In genomic region chr19:8093740-8094139, GRCh38 we compare ENCODE assay signal across 1 cellular context.
TF ChIP-seq lines count a peak whose summit lies in the region.

No MANE protein-coding gene starts in this region.

TF ChIP-seq in IMR-90, 13 proteins besides CTCF, POLR2A, EP300 and RAD21 (continued from another document):
- TF ChIP-seq ELK1 (IDR thresholded peaks at IDR 0.05; ENCODE audit: borderline replicate concordance, low read depth, low read length) (no peak), NFE2L2 (IDR thresholded peaks at IDR 0.05; ENCODE audit: low read depth, low read length) (no peak), MXI1 (IDR thresholded peaks at IDR 0.05; ENCODE audit: borderline replicate concordance, low read depth, low read length) (no peak)
